ENCODE assay signal across 27 cellular contexts in genomic region chr1:214617843-214618242, GRCh38.
"Had no signal": no experiment of that assay in that cellular context is flagged by ENCODE, and none has a peak within 500 bp of the region (broad histone marks: within the 10 kb centered on the region; RNA-seq: fewer than 3 reads in every experiment).

No MANE protein-coding gene starts in this region.

- H3K36me3 Mint-ChIP-seq: activated naive CD4-positive, alpha-beta T cell treated with anti-CD3 and anti-CD28 coated beads, Interleukin-2, amount 50 U/mL, for 24 hours had no signal

- H3K27ac Mint-ChIP-seq: activated CD4-positive, alpha-beta memory T cell treated with anti-CD3 and anti-CD28 coated beads for 36 hours; activated naive CD4-positive, alpha-beta T cell treated with anti-CD3 and anti-CD28 coated beads, Interleukin-2, amount 50 U/mL, for 24 hours; activated T-helper 17 cell treated with anti-CD3 and anti-CD28 coated beads, Interleukin-2, amount 50 U/mL, for 72 hours had no signal

- H3K4me3 Mint-ChIP-seq: activated CD4-positive, alpha-beta memory T cell treated with anti-CD3 and anti-CD28 coated beads for 36 hours; activated CD4-positive, alpha-beta T cell treated with anti-CD3 and anti-CD28 coated beads, Interleukin-2, amount 10 ng/mL, durations not matched to agents 7 days and 5 days; activated naive CD4-positive, alpha-beta T cell treated with anti-CD3 and anti-CD28 coated beads, Interleukin-2, amount 50 U/mL, for 24 hours; activated T-cell treated with anti-CD3 and anti-CD28 coated beads, Interleukin-2, amount 50 U/mL, for 4 hours had no signal

- FAIRE-seq: bronchial epithelial cell, K562, RCC 7860 had no signal

- H3K9me3 Mint-ChIP-seq: activated CD4-positive, alpha-beta memory T cell treated with anti-CD3 and anti-CD28 coated beads for 36 hours; activated CD4-positive, alpha-beta T cell treated with anti-CD3 and anti-CD28 coated beads, Interleukin-2, amount 10 ng/mL, durations not matched to agents 7 days and 5 days; activated naive CD4-positive, alpha-beta T cell treated with anti-CD3 and anti-CD28 coated beads, Interleukin-2, amount 50 U/mL, for 24 hours; activated T-cell treated with anti-CD3 and anti-CD28 coated beads, Interleukin-2, amount 50 U/mL, for 4 hours; activated T-helper 17 cell treated with anti-CD3 and anti-CD28 coated beads, Interleukin-2, amount 50 U/mL, for 72 hours had no signal

- H3K9me3 ChIP-seq: SJSA1 had no signal

- H3K4me3 ChIP-seq: K562, SJSA1 had no signal

- H3K27me3 Mint-ChIP-seq: activated CD4-positive, alpha-beta memory T cell treated with anti-CD3 and anti-CD28 coated beads for 36 hours; activated CD4-positive, alpha-beta T cell treated with anti-CD3 and anti-CD28 coated beads, Interleukin-2, amount 10 ng/mL, durations not matched to agents 7 days and 5 days; activated naive CD4-positive, alpha-beta T cell treated with anti-CD3 and anti-CD28 coated beads, Interleukin-2, amount 50 U/mL, for 24 hours; activated T-helper 17 cell treated with anti-CD3 and anti-CD28 coated beads, Interleukin-2, amount 50 U/mL, for 72 hours had no signal

- H3K27me3 ChIP-seq: SJSA1 had no signal

- ATAC-seq: activated T-cell treated with anti-CD3 and anti-CD28 coated beads, Interleukin-2, amount 50 U/mL, for 4 hours; activated T-helper 17 cell treated with anti-CD3 and anti-CD28 coated beads, Interleukin-2, amount 50 U/mL, for 72 hours; K562; SK-N-SH treated with all-trans-retinoic acid at 6 μM for 48 hours had no signal

- DNase-seq: activated CD4-positive, alpha-beta memory T cell treated with anti-CD3 and anti-CD28 coated beads for 36 hours; activated CD4-positive, alpha-beta T cell treated with anti-CD3 and anti-CD28 coated beads, Interleukin-2, amount 10 ng/mL, durations not matched to agents 7 days and 5 days; activated CD4-positive, CD25-positive, alpha-beta regulatory T cell; activated CD8-positive, alpha-beta memory T cell treated with anti-CD3 and anti-CD28 coated beads for 24 hours; activated gamma-delta T cell treated with Interleukin-2 at 50 U/mL for 16 hours; activated T-cell treated with anti-CD3 and anti-CD28 coated beads, Interleukin-2, amount 50 U/mL, for 4 hours; aorta; central memory CD4-positive, alpha-beta T cell; Karpas-422; MM.1S; NCI-H1105 treated with DMSO at 0.1 percent for 48 hours; NCI-H1436 treated with DMSO at 0.1 percent for 48 hours; NCI-H187; NCI-H2081; NCI-H510A treated with DMSO at 0.1 percent for 48 hours; NCI-H69; NK-92 treated with Interleukin-12 subunit alpha and Interleukin-12 subunit beta, amount 100 ng/mL, for 24 hours; SHP77; T-helper 9 cell had no signal

- H3K27ac ChIP-seq: SJSA1, VCaP had no signal
